In the genomic region with DNA sequence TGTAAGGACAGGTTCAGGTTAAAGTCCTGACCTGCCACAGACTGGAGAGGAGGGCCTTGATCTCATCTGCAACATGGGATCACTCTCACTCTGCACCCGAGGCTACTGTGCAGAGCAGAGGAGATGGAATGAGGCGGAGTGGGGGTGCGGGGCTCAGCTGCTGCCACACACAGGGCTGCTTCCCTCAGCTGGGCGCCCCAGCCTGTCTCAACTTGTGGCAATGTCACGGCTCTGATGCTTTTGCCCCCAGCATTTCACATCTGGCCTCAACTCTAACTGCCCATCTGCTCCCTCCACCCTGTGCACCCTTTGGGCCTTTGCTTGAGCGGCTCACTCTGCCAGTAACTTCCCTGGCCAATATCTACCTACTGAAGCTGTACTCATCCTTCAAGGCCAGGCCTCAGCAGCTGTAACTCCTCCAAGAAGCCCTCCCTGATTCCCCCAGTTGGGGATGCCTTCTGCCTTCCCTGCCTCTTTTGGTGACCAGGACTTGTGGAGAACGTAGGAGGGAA, we compare ENCODE assay signal across 8 cellular contexts.
A peak's percentile ranks its signal among the peaks of the same experiment; 100 is the strongest.
DNase-seq lines count a peak whose midpoint lies in the region; ATAC-seq, FAIRE-seq and TF ChIP-seq lines count a peak whose summit lies in the region.

No MANE protein-coding gene starts in this region.

- FAIRE-seq in A549 (lab: Jason Lieb, UNC) = no peak

- CTCF ChIA-PET in A549 (lab: Yijun Ruan, JAX) = interaction anchor here (0.5 to 6.9 kb wide), 9 partner anchors 9 to 394 kb away, joined by 3 to 57 read pairs (median 8); a partner anchor contains a TSS

- H3K27ac Mint-ChIP-seq in chondrocyte (ENCODE audit: unreplicated experiment) (peak overlapping the region; percentile 94), neural crest cell (ENCODE audit: unreplicated experiment) (peak overlapping the region; percentile 99)

- ATAC-seq in A549 = no peak
- ATAC-seq in HG02884 (IDR thresholded peaks at IDR 0.05; ENCODE audit: unreplicated experiment) = no peak

- DNase-seq in A549 (ENCODE audit: low read depth in 1 of 2, low spot score in 1 of 2) = no peak
- DNase-seq in chondrocyte (ENCODE audit: low spot score) = peak; percentile 65
- DNase-seq in neural crest cell (ENCODE audit: low read depth, low spot score) = no peak
- DNase-seq in NCI-H146 (lab: John Stamatoyannopoulos, UW) = no peak
- DNase-seq in GM20000 (ENCODE audit: low spot score) = no peak
- no peak for DNase-seq in NOMO-1 treated with dmso at 0.1 percent for 144 hours (lab: John Stamatoyannopoulos, UW; ENCODE audit: unreplicated experiment)

- H3K36me3 ChIP-seq in KOPT-K1 (ENCODE audit: insufficient read depth, low read length) = peaks cover 62% of the 10 kb centered on the region

- peaks cover 15% of the 10 kb centered on the region; the same call in 2 of the 3 replicates for H3K4me1 ChIP-seq in A549

- no peak overlapping the region for H3K4me3 Mint-ChIP-seq in chondrocyte (ENCODE audit: unreplicated experiment)
- no peak overlapping the region for H3K4me3 Mint-ChIP-seq in neural crest cell

- H3K36me3 Mint-ChIP-seq in chondrocyte (ENCODE audit: low read depth) (peaks cover 39% of the 10 kb centered on the region), neural crest cell (ENCODE audit: low read depth) (peaks cover 17% of the 10 kb centered on the region)

- H3K27ac ChIP-seq in A549 (peak overlapping the region; percentile 28 to 64; a peak in 4 of 6 replicates), KOPT-K1 (ENCODE audit: low read depth, low read length, poor library complexity, severe bottlenecking) (peak overlapping the region; percentile 94)

- no peaks in the 10 kb centered on the region for H3K27me3 Mint-ChIP-seq in chondrocyte (ENCODE audit: low read depth)
- no peaks in the 10 kb centered on the region for H3K27me3 Mint-ChIP-seq in neural crest cell (ENCODE audit: low read depth)

- 97% methylated on average over 7 of the region's 7 CpGs for WGBS in A549 (ENCODE audit: missing lambda C conversion rate)

- no peak overlapping the region for H3K4me2 ChIP-seq in A549

- H3K4me3 ChIP-seq in A549 = no peak overlapping the region

- TF ChIP-seq POLR2A in A549 (IDR thresholded peaks at IDR 0.05; ENCODE audit: low read length) = no peak

- no peak for TF ChIP-seq RAD21 in A549 (conservative IDR thresholded peaks at IDR 0.05 in 1 of 2, IDR thresholded peaks at IDR 0.05 in 1 of 2)

- POLR2A ChIA-PET in A549 (lab: Yijun Ruan, JAX) = interaction anchor here (0.8 kb wide), 1 partner anchor 13 kb away, joined by 3 read pairs; no protein-coding TSS in a partner anchor

- no peaks in the 10 kb centered on the region for H3K9me3 ChIP-seq in A549
- no peaks in the 10 kb centered on the region for H3K9me3 ChIP-seq in KOPT-K1 (ENCODE audit: insufficient read depth, low read length, poor library complexity, severe bottlenecking)

- no peak for TF ChIP-seq EP300 in A549 (IDR thresholded peaks at IDR 0.05)

- peaks cover 37% of the 10 kb centered on the region for H3K4me1 Mint-ChIP-seq in chondrocyte (ENCODE audit: low read depth)
- H3K4me1 Mint-ChIP-seq in neural crest cell = peaks cover 25% of the 10 kb centered on the region

- H3K9me3 Mint-ChIP-seq in chondrocyte (ENCODE audit: low read depth) (no peaks in the 10 kb centered on the region), neural crest cell (no peaks in the 10 kb centered on the region)

- TF ChIP-seq CTCF in A549 (IDR thresholded peaks at IDR 0.05) = no peak
- no peak for TF ChIP-seq CTCF in chondrocyte (IDR thresholded peaks at IDR 0.05)
- no peak for TF ChIP-seq CTCF in neural crest cell (conservative IDR thresholded peaks at IDR 0.05)
- no peak for TF ChIP-seq CTCF in GM20000 (IDR thresholded peaks at IDR 0.05; ENCODE audit: extremely low read depth, missing control alignments)

TF ChIP-seq in A549, 52 proteins besides CTCF, POLR2A, EP300 and RAD21:
- TF ChIP-seq, protein P1, sequence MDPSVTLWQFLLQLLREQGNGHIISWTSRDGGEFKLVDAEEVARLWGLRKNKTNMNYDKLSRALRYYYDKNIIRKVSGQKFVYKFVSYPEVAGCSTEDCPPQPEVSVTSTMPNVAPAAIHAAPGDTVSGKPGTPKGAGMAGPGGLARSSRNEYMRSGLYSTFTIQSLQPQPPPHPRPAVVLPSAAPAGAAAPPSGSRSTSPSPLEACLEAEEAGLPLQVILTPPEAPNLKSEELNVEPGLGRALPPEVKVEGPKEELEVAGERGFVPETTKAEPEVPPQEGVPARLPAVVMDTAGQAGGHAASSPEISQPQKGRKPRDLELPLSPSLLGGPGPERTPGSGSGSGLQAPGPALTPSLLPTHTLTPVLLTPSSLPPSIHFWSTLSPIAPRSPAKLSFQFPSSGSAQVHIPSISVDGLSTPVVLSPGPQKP (IDR thresholded peaks at IDR 0.05; ENCODE audit: low read depth, low read length) = no peak
- peak; percentile 72 for TF ChIP-seq ZFP36 (IDR thresholded peaks at IDR 0.05; ENCODE audit: borderline replicate concordance, partially characterized antibody)
